In the genomic region with DNA sequence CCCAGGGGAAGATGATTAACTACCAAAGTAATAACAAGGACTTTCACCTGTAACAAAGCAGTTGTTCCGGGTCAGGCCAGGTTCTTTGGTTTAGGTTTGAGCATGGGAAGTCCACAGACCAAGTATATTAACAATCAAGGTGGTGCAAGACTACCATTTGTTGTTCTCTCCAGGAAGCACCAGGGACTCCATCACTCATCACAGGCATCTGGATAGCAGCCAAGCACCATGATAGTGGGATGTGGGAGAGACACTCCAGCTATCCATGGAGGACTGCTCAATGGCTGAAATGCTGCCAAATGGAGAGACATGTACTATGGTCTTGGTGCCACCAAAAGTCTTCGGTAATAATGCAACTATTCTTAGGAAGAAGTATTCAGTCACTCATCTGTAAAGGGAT, we compare ENCODE assay signal across 1 cellular context.
TF ChIP-seq lines count a peak whose summit lies in the region.

No MANE protein-coding gene starts in this region.

TF ChIP-seq in HepG2, 621 proteins besides CTCF, POLR2A, EP300 and RAD21 (continued from another document):
- TF ChIP-seq KMT2A (CRISPR knock-in tag; IDR thresholded peaks at IDR 0.05) (no peak), HNF4A (CRISPR knock-in tag; IDR thresholded peaks at IDR 0.05) (no peak), ZNF761 (CRISPR knock-in tag; conservative IDR thresholded peaks at IDR 0.05) (no peak), SRY (CRISPR knock-in tag; IDR thresholded peaks at IDR 0.05) (no peak), ZNF263 (CRISPR knock-in tag; IDR thresholded peaks at IDR 0.05) (no peak), POGZ (CRISPR knock-in tag; IDR thresholded peaks at IDR 0.05) (no peak), ESRRA (CRISPR knock-in tag; IDR thresholded peaks at IDR 0.05; ENCODE audit: low read depth) (no peak), ZFP82 (CRISPR knock-in tag; IDR thresholded peaks at IDR 0.05; ENCODE audit: borderline replicate concordance) (no peak), HNF4G (IDR thresholded peaks at IDR 0.05; ENCODE audit: borderline replicate concordance, low read depth, low read length) (no peak), HNF4G (CRISPR knock-in tag; IDR thresholded peaks at IDR 0.05; ENCODE audit: borderline replicate concordance, low read depth) (no peak)
- TF ChIP-seq, protein P1, sequence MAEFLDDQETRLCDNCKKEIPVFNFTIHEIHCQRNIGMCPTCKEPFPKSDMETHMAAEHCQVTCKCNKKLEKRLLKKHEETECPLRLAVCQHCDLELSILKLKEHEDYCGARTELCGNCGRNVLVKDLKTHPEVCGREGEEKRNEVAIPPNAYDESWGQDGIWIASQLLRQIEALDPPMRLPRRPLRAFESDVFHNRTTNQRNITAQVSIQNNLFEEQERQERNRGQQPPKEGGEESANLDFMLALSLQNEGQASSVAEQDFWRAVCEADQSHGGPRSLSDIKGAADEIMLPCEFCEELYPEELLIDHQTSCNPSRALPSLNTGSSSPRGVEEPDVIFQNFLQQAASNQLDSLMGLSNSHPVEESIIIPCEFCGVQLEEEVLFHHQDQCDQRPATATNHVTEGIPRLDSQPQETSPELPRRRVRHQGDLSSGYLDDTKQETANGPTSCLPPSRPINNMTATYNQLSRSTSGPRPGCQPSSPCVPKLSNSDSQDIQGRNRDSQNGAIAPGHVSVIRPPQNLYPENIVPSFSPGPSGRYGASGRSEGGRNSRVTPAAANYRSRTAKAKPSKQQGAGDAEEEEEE (CRISPR knock-in tag; IDR thresholded peaks at IDR 0.05; ENCODE audit: borderline replicate concordance), result no peak
- TF ChIP-seq, protein P2, sequence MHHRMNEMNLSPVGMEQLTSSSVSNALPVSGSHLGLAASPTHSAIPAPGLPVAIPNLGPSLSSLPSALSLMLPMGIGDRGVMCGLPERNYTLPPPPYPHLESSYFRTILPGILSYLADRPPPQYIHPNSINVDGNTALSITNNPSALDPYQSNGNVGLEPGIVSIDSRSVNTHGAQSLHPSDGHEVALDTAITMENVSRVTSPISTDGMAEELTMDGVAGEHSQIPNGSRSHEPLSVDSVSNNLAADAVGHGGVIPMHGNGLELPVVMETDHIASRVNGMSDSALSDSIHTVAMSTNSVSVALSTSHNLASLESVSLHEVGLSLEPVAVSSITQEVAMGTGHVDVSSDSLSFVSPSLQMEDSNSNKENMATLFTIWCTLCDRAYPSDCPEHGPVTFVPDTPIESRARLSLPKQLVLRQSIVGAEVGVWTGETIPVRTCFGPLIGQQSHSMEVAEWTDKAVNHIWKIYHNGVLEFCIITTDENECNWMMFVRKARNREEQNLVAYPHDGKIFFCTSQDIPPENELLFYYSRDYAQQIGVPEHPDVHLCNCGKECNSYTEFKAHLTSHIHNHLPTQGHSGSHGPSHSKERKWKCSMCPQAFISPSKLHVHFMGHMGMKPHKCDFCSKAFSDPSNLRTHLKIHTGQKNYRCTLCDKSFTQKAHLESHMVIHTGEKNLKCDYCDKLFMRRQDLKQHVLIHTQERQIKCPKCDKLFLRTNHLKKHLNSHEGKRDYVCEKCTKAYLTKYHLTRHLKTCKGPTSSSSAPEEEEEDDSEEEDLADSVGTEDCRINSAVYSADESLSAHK (CRISPR knock-in tag; IDR thresholded peaks at IDR 0.05; ENCODE audit: borderline replicate concordance), result no peak
TF ChIP-seq in HepG2: peak in this region for 0.
